ENCODE assay signal across 28 cellular contexts in the genomic region with DNA sequence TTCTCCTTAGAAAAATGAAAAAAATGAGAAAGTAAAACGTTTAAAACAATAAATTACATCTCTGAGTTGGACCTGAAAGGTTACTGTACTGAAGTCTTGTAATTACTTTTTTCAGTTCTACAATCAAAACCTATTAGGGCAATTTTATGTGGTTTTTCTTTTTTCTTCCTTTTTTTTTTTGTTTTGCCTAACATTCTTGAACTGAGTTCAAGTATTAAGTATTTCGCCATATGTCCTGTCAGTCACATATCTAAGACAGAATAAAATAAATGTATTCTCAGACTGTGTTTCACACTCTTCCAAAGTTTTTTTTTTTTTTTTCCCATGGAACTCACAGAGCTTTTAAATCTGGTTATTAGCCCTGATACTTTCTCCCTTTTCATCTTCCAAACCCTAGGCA.
DNase-seq lines count a peak whose midpoint lies in the region; ATAC-seq and TF ChIP-seq lines count a peak whose summit lies in the region.
"Had no signal": no experiment of that assay in that cellular context is flagged by ENCODE, and none has a peak within 500 bp of the region (broad histone marks: within the 10 kb centered on the region; RNA-seq: fewer than 3 reads in every experiment).

No MANE protein-coding gene starts in this region.

- no peaks in the 10 kb centered on the region for H3K27me3 ChIP-seq in CD8-positive, alpha-beta memory T cell (ENCODE audit: insufficient read depth, low read length, poor library complexity, severe bottlenecking)
- H3K27me3 ChIP-seq: ascending aorta, BE2C, stomach, thyroid gland had no signal

- H3K9me3 ChIP-seq in CD8-positive, alpha-beta memory T cell (ENCODE audit: low read length): no peaks in the 10 kb centered on the region
- H3K9me3 ChIP-seq: A549, ascending aorta, BE2C, stomach, thyroid gland had no signal

- no peak for DNase-seq in natural killer cell treated with Interleukin-12 subunit alpha and Interleukin-12 subunit beta and Interleukin-15 and Interleukin-18, amount 100 ng/mL, for 72 hours (ENCODE audit: low spot score)
- DNase-seq in natural killer cell (no peak), choroid plexus epithelial cell (ENCODE audit: low read depth) (peak; percentile 72), myocyte (ENCODE audit: low read depth) (peak; percentile 29), OCI-M2 (lab: John Stamatoyannopoulos, UW; ENCODE audit: unreplicated experiment) (no peak)
- no peak for DNase-seq in CD8-positive, alpha-beta memory T cell
- DNase-seq: activated CD4-positive, CD25-positive, alpha-beta regulatory T cell treated with anti-CD3 and anti-CD28 coated beads, Interleukin-2, amount 50 U/mL, for 72 hours; activated CD8-positive, alpha-beta T cell treated with anti-CD3 and anti-CD28 coated beads, Interleukin-2, amount 10 ng/mL, durations not matched to agents 7 days and 5 days; BE2C; caudate nucleus; DMS153; foreskin melanocyte; Karpas-422; left colon; NCI-H1105; NCI-H1930; NCI-H226; NCI-H69; stomach; thyroid gland had no signal

- H3K27ac ChIP-seq in CD8-positive, alpha-beta memory T cell (ENCODE audit: low read depth, low read length): no peak overlapping the region
- H3K27ac ChIP-seq: A549, ascending aorta, HL-60, skin epidermis, stomach, thyroid gland had no signal

- H3K36me3 ChIP-seq in CD8-positive, alpha-beta memory T cell (ENCODE audit: insufficient read depth, low read length): no peaks in the 10 kb centered on the region
- H3K36me3 ChIP-seq: ascending aorta, BE2C, stomach, thyroid gland had no signal

- no peak overlapping the region for H3K4me3 ChIP-seq in choroid plexus epithelial cell (ENCODE audit: low read depth, low read length)
- no peak overlapping the region for H3K4me3 ChIP-seq in CD8-positive, alpha-beta memory T cell (ENCODE audit: low read length)
- H3K4me3 ChIP-seq: A549, ascending aorta, skin epidermis, stomach, thyroid gland had no signal

- peaks cover 0 to 5% of the 10 kb centered on the region in 2 donors for H3K27me3 Mint-ChIP-seq in natural killer cell treated with Interleukin-12 subunit alpha and Interleukin-12 subunit beta and Interleukin-15 and Interleukin-18, amount 100 ng/mL, for 72 hours
- H3K27me3 Mint-ChIP-seq in natural killer cell (ENCODE audit: low read depth in 2 of 2): peaks cover 3 to 10% of the 10 kb centered on the region in 2 donors
- H3K27me3 Mint-ChIP-seq in CD8-positive, alpha-beta memory T cell: no peaks in the 10 kb centered on the region

- CTCF ChIA-PET in CD8-positive, alpha-beta memory T cell (lab: Charles Lee): no interaction called here

- POLR2A ChIA-PET in CD8-positive, alpha-beta memory T cell (lab: Charles Lee): no interaction called here

- H3K4me1 Mint-ChIP-seq in natural killer cell treated with Interleukin-12 subunit alpha and Interleukin-12 subunit beta and Interleukin-15 and Interleukin-18, amount 100 ng/mL, for 72 hours (ENCODE audit: low read depth in 2 of 2): peaks cover 0 to 13% of the 10 kb centered on the region in 2 donors
- no peaks in the 10 kb centered on the region for H3K4me1 Mint-ChIP-seq in natural killer cell
- no peaks in the 10 kb centered on the region for H3K4me1 Mint-ChIP-seq in CD8-positive, alpha-beta memory T cell

- intact Hi-C loops in natural killer cell (cut with micrococcal nuclease): no loop called here

- TF ChIP-seq CTCF in natural killer cell (IDR thresholded peaks at IDR 0.05): no peak
- TF ChIP-seq CTCF in choroid plexus epithelial cell (conservative IDR thresholded peaks at IDR 0.05; ENCODE audit: low read depth, low read length): no peak

- no peaks in the 10 kb centered on the region for H3K9me3 Mint-ChIP-seq in natural killer cell treated with Interleukin-12 subunit alpha and Interleukin-12 subunit beta and Interleukin-15 and Interleukin-18, amount 100 ng/mL, for 72 hours
- H3K9me3 Mint-ChIP-seq in natural killer cell: no peaks in the 10 kb centered on the region
- H3K9me3 Mint-ChIP-seq in CD8-positive, alpha-beta memory T cell: no peaks in the 10 kb centered on the region
- H3K9me3 Mint-ChIP-seq: activated naive CD4-positive, alpha-beta T cell treated with anti-CD3 and anti-CD28 coated beads, Interleukin-2, amount 50 U/mL, for 72 hours; T-helper 1 cell treated with Interleukin-12 subunit alpha and Interleukin-12 subunit beta and Interleukin-4 antibody, amounts not matched to agents 30 μg/mL and 1 μg/mL, for 36 hours had no signal

- H3K27ac Mint-ChIP-seq in natural killer cell treated with Interleukin-12 subunit alpha and Interleukin-12 subunit beta and Interleukin-15 and Interleukin-18, amount 100 ng/mL, for 72 hours: peak overlapping the region; percentile 6 to 54
- no peak overlapping the region for H3K27ac Mint-ChIP-seq in natural killer cell
- H3K27ac Mint-ChIP-seq in CD8-positive, alpha-beta memory T cell: peak overlapping the region in 1 of 8 donors; percentile 29
- H3K27ac Mint-ChIP-seq: activated CD8-positive, alpha-beta T cell treated with anti-CD3 and anti-CD28 coated beads, Interleukin-2, amount 10 ng/mL, durations not matched to agents 7 days and 5 days; activated naive CD4-positive, alpha-beta T cell treated with anti-CD3 and anti-CD28 coated beads, Interleukin-2, amount 50 U/mL, for 72 hours; T-helper 1 cell treated with Interleukin-12 subunit alpha and Interleukin-12 subunit beta and Interleukin-4 antibody, amounts not matched to agents 30 μg/mL and 1 μg/mL, for 36 hours had no signal

- no peak for ATAC-seq in natural killer cell treated with Interleukin-12 subunit alpha and Interleukin-12 subunit beta and Interleukin-15 and Interleukin-18, amount 100 ng/mL, for 72 hours
- ATAC-seq in natural killer cell (no peak), GM19397 (IDR thresholded peaks at IDR 0.05; ENCODE audit: unreplicated experiment) (no peak), HG03342 (IDR thresholded peaks at IDR 0.05; ENCODE audit: unreplicated experiment) (no peak)
- ATAC-seq: A549; activated CD8-positive, alpha-beta T cell treated with anti-CD3 and anti-CD28 coated beads, Interleukin-2, amount 10 ng/mL, durations not matched to agents 7 days and 5 days; activated naive CD4-positive, alpha-beta T cell treated with anti-CD3 and anti-CD28 coated beads, Interleukin-2, amount 50 U/mL, for 72 hours; left colon had no signal

- H3K36me3 Mint-ChIP-seq in natural killer cell treated with Interleukin-12 subunit alpha and Interleukin-12 subunit beta and Interleukin-15 and Interleukin-18, amount 100 ng/mL, for 72 hours: no peaks in the 10 kb centered on the region
- no peaks in the 10 kb centered on the region for H3K36me3 Mint-ChIP-seq in natural killer cell
- H3K36me3 Mint-ChIP-seq in CD8-positive, alpha-beta memory T cell: no peaks in the 10 kb centered on the region
- H3K36me3 Mint-ChIP-seq: activated naive CD4-positive, alpha-beta T cell treated with anti-CD3 and anti-CD28 coated beads, Interleukin-2, amount 50 U/mL, for 72 hours had no signal

- no peaks in the 10 kb centered on the region for H3K4me1 ChIP-seq in CD8-positive, alpha-beta memory T cell (ENCODE audit: insufficient read depth, low read length)
- H3K4me1 ChIP-seq: A549, ascending aorta had no signal

- H3K4me3 Mint-ChIP-seq in natural killer cell treated with Interleukin-12 subunit alpha and Interleukin-12 subunit beta and Interleukin-15 and Interleukin-18, amount 100 ng/mL, for 72 hours: no peak overlapping the region
- H3K4me3 Mint-ChIP-seq in natural killer cell: no peak overlapping the region
- H3K4me3 Mint-ChIP-seq in CD8-positive, alpha-beta memory T cell: no peak overlapping the region
- H3K4me3 Mint-ChIP-seq: activated CD8-positive, alpha-beta T cell treated with anti-CD3 and anti-CD28 coated beads, Interleukin-2, amount 10 ng/mL, durations not matched to agents 7 days and 5 days; T-helper 1 cell treated with Interleukin-12 subunit alpha and Interleukin-12 subunit beta and Interleukin-4 antibody, amounts not matched to agents 30 μg/mL and 1 μg/mL, for 36 hours had no signal

Comparison
In these comparisons a context has a peak if more than half of its experiments do, and no peak if none do; other contexts are left out.
1. H3K27ac Mint-ChIP-seq: peak in natural killer cell treated with Interleukin-12 subunit alpha and Interleukin-12 subunit beta and Interleukin-15 and Interleukin-18, amount 100 ng/mL, for 72 hours (2 of 2); none in natural killer cell (0 of 2).
2. DNase-seq: peak in choroid plexus epithelial cell (single experiment) and myocyte (single experiment); none in natural killer cell treated with Interleukin-12 subunit alpha and Interleukin-12 subunit beta and Interleukin-15 and Interleukin-18, amount 100 ng/mL, for 72 hours (single experiment), natural killer cell (single experiment), OCI-M2 (single experiment) and CD8-positive, alpha-beta memory T cell (0 of 5).